Comparison of ENCODE assay signal across 8 cellular contexts in the genomic region with DNA sequence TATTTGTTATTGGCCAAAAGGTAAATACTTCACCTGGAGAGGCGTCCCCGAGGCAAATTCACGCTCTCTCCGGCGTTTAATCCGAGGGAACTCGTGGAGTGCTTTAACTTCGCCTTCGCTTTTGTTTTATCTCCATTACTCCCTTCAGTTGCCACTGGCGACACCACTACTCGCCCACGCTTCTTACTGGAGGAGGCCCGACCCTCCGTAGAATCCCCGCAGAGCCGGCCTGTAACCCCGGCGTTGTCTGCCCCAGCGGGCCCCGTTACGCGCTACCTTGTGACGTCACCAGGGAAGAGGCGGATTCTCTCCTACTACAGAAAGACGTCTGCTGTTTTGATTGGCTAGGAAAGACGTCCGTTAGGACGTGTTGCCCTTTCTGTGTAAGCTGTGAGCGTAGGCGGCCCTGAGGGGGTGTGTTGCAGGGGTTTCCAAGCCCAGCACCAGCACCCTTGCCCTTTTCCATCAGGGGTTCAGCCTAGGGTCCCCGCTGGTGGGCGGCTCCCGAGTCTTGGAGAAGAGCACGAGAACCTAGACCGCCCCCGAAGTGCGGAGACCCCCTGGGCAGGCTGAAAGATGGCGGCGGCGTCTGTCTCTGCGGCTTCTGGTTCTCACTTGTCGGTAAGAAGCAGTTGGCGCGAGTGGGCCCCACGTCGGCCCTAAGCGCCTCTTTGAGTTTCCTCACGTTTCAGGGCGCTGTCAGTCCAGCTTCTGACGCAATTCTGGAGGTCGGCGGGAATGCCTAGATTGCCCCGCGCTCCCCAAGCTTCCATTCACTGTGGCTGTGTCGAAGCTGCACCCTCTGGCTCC. TPM values are rescaled to one million over a fixed set of nuclear protein-coding genes. Genes with fewer than 3 reads are reported as not detected.
DNase-seq lines count a peak whose midpoint lies in the region; ATAC-seq and TF ChIP-seq lines count a peak whose summit lies in the region.

Gene CEP57 (plus strand): TSS at position 376 of the 810 bp plus-strand sequence. CDS start 201 bp downstream, at position 577.

- 0 to 1% (median 0%) methylated on average over 27 to 55 of the region's 55 CpGs for WGBS in spleen, 5 donors

- peaks cover 0 to 26% (median 19%) of the 10 kb centered on the region in 6 donors for H3K36me3 ChIP-seq in spleen

- H3K4me3 ChIP-seq in spleen, result peak within 1 kb of the TSS; percentile 68 to 94 (median 85)

- intact Hi-C loops in spleen (cut with DNase I; ENCODE audit: low total_unique reads), result no loop called here

- TF ChIP-seq POLR2A in spleen (IDR thresholded peaks at IDR 0.05), result no peak

- no peaks in the 10 kb centered on the region for H3K9me3 ChIP-seq in spleen

- peak; percentile 72 for ATAC-seq in GM19023 (IDR thresholded peaks at IDR 0.05; ENCODE audit: unreplicated experiment)
- peak; percentile 67 for ATAC-seq in HG03280 (IDR thresholded peaks at IDR 0.05; ENCODE audit: unreplicated experiment)

- H3K27me3 ChIP-seq in spleen (replicated peaks in 1 of 7), result no peaks in the 10 kb centered on the region

- H3K4me1 ChIP-seq in spleen, result peaks cover 7 to 79% (median 39%) of the 10 kb centered on the region in 6 donors

- TF ChIP-seq CTCF in spleen (IDR thresholded peaks at IDR 0.05 in 8 of 11, conservative IDR thresholded peaks at IDR 0.05 in 3 of 11), result no peak

- peak; percentile 96 for DNase-seq in AG08395 (ENCODE audit: low spot score)
- DNase-seq in NCI-H345 treated with DMSO at 0.1 percent for 48 hours (lab: John Stamatoyannopoulos, UW; ENCODE audit: unreplicated experiment), result peak; percentile 95
- peak; percentile 82 to 84 (median 83) for DNase-seq in activated CD4-positive, CD25-positive, alpha-beta regulatory T cell (lab: John Stamatoyannopoulos, UW)
- DNase-seq in central memory CD4-positive, alpha-beta T cell, result peak; percentile 94
- peak; percentile 99 for DNase-seq in inferior parietal cortex (ENCODE audit: extremely low spot score)
- peak; percentile 98 for DNase-seq in spleen

- peak within 1 kb of the TSS; percentile 97 to 100 (median 99) for H3K27ac ChIP-seq in spleen

RNA-seq across cellular contexts. Expression of gene CEP57, which starts in this region (rescaled TPM):
- total RNA-seq in spleen, result 10 to 100 TPM; 36.3 to 50.4 (median 43.5) TPM
- polyA plus RNA-seq in spleen, result 10 to 100 TPM; 19.2 to 23.5 (median 22.2) TPM

Comparison
In these comparisons a context has a peak if more than half of its experiments do, and no peak if none do; other contexts are left out.
1. Peak in every context shown above with its lines: DNase-seq, ATAC-seq, H3K4me3 ChIP-seq and H3K27ac ChIP-seq.